In the genomic region with DNA sequence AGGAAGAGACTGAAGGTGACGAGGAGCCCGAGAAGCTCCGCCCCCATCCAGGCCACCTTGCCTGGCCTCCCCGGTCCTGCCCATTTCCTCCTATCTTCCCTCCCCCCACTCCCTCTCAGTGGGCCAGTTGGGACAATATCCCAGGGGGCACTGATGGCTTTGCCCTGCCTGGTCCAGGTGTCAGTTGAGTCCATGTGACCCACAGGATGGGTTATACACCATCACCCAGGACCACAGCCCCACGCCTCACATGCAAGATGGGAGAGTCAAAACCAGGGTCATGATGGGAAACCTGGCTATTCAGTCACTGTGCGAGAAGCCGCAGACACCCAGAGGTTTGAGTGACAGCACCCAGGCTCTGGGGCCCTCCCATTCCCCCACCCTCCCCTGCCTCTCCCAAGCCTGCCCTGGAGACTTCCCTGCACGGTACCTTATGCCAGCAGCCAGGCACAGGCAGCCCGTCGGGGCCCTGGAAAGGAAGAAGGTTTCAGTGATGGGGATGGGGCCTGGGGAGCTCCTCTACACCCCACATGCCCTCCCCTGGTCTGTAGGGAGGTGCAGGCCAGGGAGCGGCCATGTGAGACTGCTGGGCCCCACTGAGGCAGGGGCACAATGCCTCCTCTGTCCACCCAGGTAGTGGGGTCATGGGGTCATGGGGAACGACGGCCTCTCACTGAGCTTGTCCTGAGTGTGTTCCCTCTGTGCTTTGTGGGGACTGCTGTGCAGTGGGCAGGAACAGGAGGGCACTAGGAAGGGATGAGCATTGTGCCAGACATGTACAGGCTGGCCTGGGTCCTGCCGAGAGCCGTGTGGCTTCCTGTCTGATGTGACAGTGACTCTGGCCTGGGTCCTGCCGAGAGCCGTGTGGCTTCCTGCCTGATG, we compare ENCODE assay signal across 12 cellular contexts. TPM values are rescaled to one million over a fixed set of nuclear protein-coding genes. Genes with fewer than 3 reads are reported as not detected.
A peak's percentile ranks its signal among the peaks of the same experiment; 100 is the strongest.
DNase-seq lines count a peak whose midpoint lies in the region; ATAC-seq and TF ChIP-seq lines count a peak whose summit lies in the region.
"Had no signal": no experiment of that assay in that cellular context is flagged by ENCODE, and none has a peak within 500 bp of the region (broad histone marks: within the 10 kb centered on the region; RNA-seq: fewer than 3 reads in every experiment).

No MANE protein-coding gene starts in this region.

- H3K27ac ChIP-seq in esophagus squamous epithelium: peak overlapping the region in 3 of 4 donors; percentile 26 to 77 (median 70)
- H3K27ac ChIP-seq: SK-N-MC had no signal

- H3K36me3 Mint-ChIP-seq in activated CD4-positive, alpha-beta T cell treated with anti-CD3 and anti-CD28 coated beads, Interleukin-2, amount 10 ng/mL, durations not matched to agents 7 days and 5 days (ENCODE audit: low read depth): no peaks in the 10 kb centered on the region
- H3K36me3 Mint-ChIP-seq in T-helper 1 cell treated with Interleukin-12 subunit alpha and Interleukin-12 subunit beta and Interleukin-4 antibody, amounts not matched to agents 30 μg/mL and 1 μg/mL, for 36 hours (ENCODE audit: low read depth): no peaks in the 10 kb centered on the region
- peaks cover 5% of the 10 kb centered on the region for H3K36me3 Mint-ChIP-seq in stimulated activated effector memory CD8-positive, alpha-beta T cell treated with anti-CD3 and anti-CD28 coated beads, Interleukin-12 subunit alpha, Interleukin-12 subunit beta, amount 100 ng/mL, for 72 hours

- peaks cover 16 to 69% (median 35%) of the 10 kb centered on the region in 3 donors for H3K4me1 ChIP-seq in esophagus squamous epithelium

- H3K36me3 ChIP-seq in esophagus squamous epithelium: no peaks in the 10 kb centered on the region

- H3K4me3 Mint-ChIP-seq in activated CD4-positive, alpha-beta T cell treated with anti-CD3 and anti-CD28 coated beads, Interleukin-2, amount 10 ng/mL, durations not matched to agents 7 days and 5 days: no peak overlapping the region
- H3K4me3 Mint-ChIP-seq in T-helper 1 cell treated with Interleukin-12 subunit alpha and Interleukin-12 subunit beta and Interleukin-4 antibody, amounts not matched to agents 30 μg/mL and 1 μg/mL, for 36 hours: peak overlapping the region; percentile 63
- peak overlapping the region; percentile 74 for H3K4me3 Mint-ChIP-seq in stimulated activated effector memory CD8-positive, alpha-beta T cell treated with anti-CD3 and anti-CD28 coated beads, Interleukin-12 subunit alpha, Interleukin-12 subunit beta, amount 100 ng/mL, for 72 hours

- DNase-seq in activated CD4-positive, alpha-beta T cell treated with anti-CD3 and anti-CD28 coated beads, Interleukin-2, amount 10 ng/mL, durations not matched to agents 7 days and 5 days: peak; percentile 26
- no peak for DNase-seq in activated CD4-positive, alpha-beta T cell treated with anti-CD3 and anti-CD28 coated beads, Interleukin-2, amount 50 U/mL, for 48 hours
- DNase-seq in esophagus squamous epithelium (lab: John Stamatoyannopoulos, UW) (no peak), AG20443 (ENCODE audit: low spot score) (no peak), NCI-H2196 treated with DMSO at 0.1 percent for 48 hours (lab: John Stamatoyannopoulos, UW; ENCODE audit: unreplicated experiment) (no peak)
- peak in 1 of 2 donors; percentile 79 for DNase-seq in stimulated activated effector memory CD8-positive, alpha-beta T cell treated with anti-CD3 and anti-CD28 coated beads, Interleukin-12 subunit alpha, Interleukin-12 subunit beta, amount 100 ng/mL, for 72 hours (ENCODE audit: low spot score in 2 of 2)
- DNase-seq: activated effector memory CD4-positive, alpha-beta T cell treated with anti-CD3 and anti-CD28 coated beads, Interleukin-2, amount 50 U/mL, for 16 hours; NCI-H226 had no signal

- CTCF ChIA-PET in activated CD4-positive, alpha-beta T cell treated with anti-CD3 and anti-CD28 coated beads, Interleukin-2, amount 10 ng/mL, durations not matched to agents 7 days and 5 days (lab: Charles Lee): interaction anchor here (1.4 to 2.2 kb wide), 2 partner anchors 11 to 38 kb away, joined by 3 to 6 read pairs; no protein-coding TSS in a partner anchor

- H3K9me3 Mint-ChIP-seq in activated CD4-positive, alpha-beta T cell treated with anti-CD3 and anti-CD28 coated beads, Interleukin-2, amount 10 ng/mL, durations not matched to agents 7 days and 5 days: no peaks in the 10 kb centered on the region
- no peaks in the 10 kb centered on the region for H3K9me3 Mint-ChIP-seq in T-helper 1 cell treated with Interleukin-12 subunit alpha and Interleukin-12 subunit beta and Interleukin-4 antibody, amounts not matched to agents 30 μg/mL and 1 μg/mL, for 36 hours
- no peaks in the 10 kb centered on the region for H3K9me3 Mint-ChIP-seq in stimulated activated effector memory CD8-positive, alpha-beta T cell treated with anti-CD3 and anti-CD28 coated beads, Interleukin-12 subunit alpha, Interleukin-12 subunit beta, amount 100 ng/mL, for 72 hours

- no peaks in the 10 kb centered on the region for H3K27me3 Mint-ChIP-seq in activated CD4-positive, alpha-beta T cell treated with anti-CD3 and anti-CD28 coated beads, Interleukin-2, amount 10 ng/mL, durations not matched to agents 7 days and 5 days
- no peaks in the 10 kb centered on the region for H3K27me3 Mint-ChIP-seq in T-helper 1 cell treated with Interleukin-12 subunit alpha and Interleukin-12 subunit beta and Interleukin-4 antibody, amounts not matched to agents 30 μg/mL and 1 μg/mL, for 36 hours (ENCODE audit: low read depth)

- TF ChIP-seq POLR2A in esophagus squamous epithelium (IDR thresholded peaks at IDR 0.05): no peak

- peaks cover 77% of the 10 kb centered on the region for H3K4me1 Mint-ChIP-seq in activated CD4-positive, alpha-beta T cell treated with anti-CD3 and anti-CD28 coated beads, Interleukin-2, amount 10 ng/mL, durations not matched to agents 7 days and 5 days
- peaks cover 40% of the 10 kb centered on the region for H3K4me1 Mint-ChIP-seq in T-helper 1 cell treated with Interleukin-12 subunit alpha and Interleukin-12 subunit beta and Interleukin-4 antibody, amounts not matched to agents 30 μg/mL and 1 μg/mL, for 36 hours (ENCODE audit: low read depth)
- H3K4me1 Mint-ChIP-seq in stimulated activated effector memory CD8-positive, alpha-beta T cell treated with anti-CD3 and anti-CD28 coated beads, Interleukin-12 subunit alpha, Interleukin-12 subunit beta, amount 100 ng/mL, for 72 hours: peaks cover 75% of the 10 kb centered on the region

- no peak overlapping the region for H3K4me3 ChIP-seq in esophagus squamous epithelium
- H3K4me3 ChIP-seq: SK-N-MC had no signal

- H3K27ac Mint-ChIP-seq in activated CD4-positive, alpha-beta T cell treated with anti-CD3 and anti-CD28 coated beads, Interleukin-2, amount 10 ng/mL, durations not matched to agents 7 days and 5 days: peak overlapping the region; percentile 94
- H3K27ac Mint-ChIP-seq in T-helper 1 cell treated with Interleukin-12 subunit alpha and Interleukin-12 subunit beta and Interleukin-4 antibody, amounts not matched to agents 30 μg/mL and 1 μg/mL, for 36 hours: peak overlapping the region; percentile 93
- peak overlapping the region; percentile 97 for H3K27ac Mint-ChIP-seq in stimulated activated effector memory CD8-positive, alpha-beta T cell treated with anti-CD3 and anti-CD28 coated beads, Interleukin-12 subunit alpha, Interleukin-12 subunit beta, amount 100 ng/mL, for 72 hours

- POLR2A ChIA-PET in activated CD4-positive, alpha-beta T cell treated with anti-CD3 and anti-CD28 coated beads, Interleukin-2, amount 10 ng/mL, durations not matched to agents 7 days and 5 days (lab: Charles Lee): no interaction called here

- TF ChIP-seq CTCF in esophagus squamous epithelium (IDR thresholded peaks at IDR 0.05): no peak

- 57 to 58% methylated on average over 4 to 7 of the region's 17 CpGs for WGBS in esophagus squamous epithelium, 2 donors

- H3K9me3 ChIP-seq in esophagus squamous epithelium: no peaks in the 10 kb centered on the region

- ATAC-seq in stimulated activated effector memory CD8-positive, alpha-beta T cell treated with anti-CD3 and anti-CD28 coated beads, Interleukin-12 subunit alpha, Interleukin-12 subunit beta, amount 100 ng/mL, for 72 hours: peak; percentile 82
- no peak for ATAC-seq in HG03039 (IDR thresholded peaks at IDR 0.05; ENCODE audit: unreplicated experiment)

- H3K27me3 ChIP-seq in esophagus squamous epithelium: no peaks in the 10 kb centered on the region

- intact Hi-C loops in esophagus squamous epithelium (cut with DNase I): no loop called here

RNA-seq across cellular contexts. Expression of a gene that starts 6.3 kb away (rescaled TPM):
- 100 to 1,000 TPM; 126 to 138 TPM for total RNA-seq in activated CD4-positive, alpha-beta T cell treated with anti-CD3 and anti-CD28 coated beads, Interleukin-2, amount 10 ng/mL, durations not matched to agents 7 days and 5 days
- 10 to 100 TPM; 15.8 to 57.4 (median 21.9) TPM for total RNA-seq in esophagus squamous epithelium

RNA-seq across cellular contexts. Expression of a gene that starts 34.6 kb away (rescaled TPM):
- total RNA-seq in activated CD4-positive, alpha-beta T cell treated with anti-CD3 and anti-CD28 coated beads, Interleukin-2, amount 10 ng/mL, durations not matched to agents 7 days and 5 days: 100 to 1,000 TPM; 185 to 215 TPM
- 100 to 1,000 TPM; 123 to 150 (median 135) TPM for total RNA-seq in esophagus squamous epithelium

RNA-seq across cellular contexts. Expression of a gene that starts 51.8 kb away (rescaled TPM):
- total RNA-seq in activated CD4-positive, alpha-beta T cell treated with anti-CD3 and anti-CD28 coated beads, Interleukin-2, amount 10 ng/mL, durations not matched to agents 7 days and 5 days: not detected
- total RNA-seq in esophagus squamous epithelium: not detected
- total RNA-seq: pulmonary artery endothelial cell had no signal
